Comparison of ENCODE assay signal across 20 cellular contexts in the genomic region with DNA sequence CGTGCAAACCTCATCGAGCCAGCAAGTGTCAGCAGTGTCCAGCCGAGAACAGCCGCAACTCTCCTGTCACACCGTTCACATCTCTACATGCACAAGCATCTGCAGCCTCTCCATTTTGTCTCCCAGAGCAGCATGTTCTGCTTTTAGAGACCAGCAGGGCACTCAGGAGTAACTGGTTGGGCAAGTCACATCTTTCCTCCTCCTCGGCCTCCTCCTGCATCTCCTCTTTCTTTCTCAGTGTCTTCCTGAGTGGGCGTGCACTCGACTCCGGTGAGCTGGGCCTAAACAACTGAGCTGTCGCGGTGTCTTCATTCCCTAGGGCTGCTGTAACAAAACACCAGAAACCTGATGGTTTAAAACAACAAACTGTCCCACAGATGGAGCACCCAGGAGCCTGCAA.
DNase-seq lines count a peak whose midpoint lies in the region; ATAC-seq, FAIRE-seq and TF ChIP-seq lines count a peak whose summit lies in the region.
"Had no signal": no experiment of that assay in that cellular context is flagged by ENCODE, and none has a peak within 500 bp of the region (broad histone marks: within the 10 kb centered on the region; RNA-seq: fewer than 3 reads in every experiment).

No MANE protein-coding gene starts in this region.

- no peak overlapping the region for H3K23ac ChIP-seq in H1 (ENCODE audit: insufficient read length)

- 92% methylated on average over 11 of the region's 11 CpGs; no CpG with 5 or more reads in 1 of the 2 experiments for WGBS in H1 (ENCODE audit: extremely low coverage in 1 of 2, insufficient coverage in 1 of 2, insufficient read length in 1 of 2, insufficient replicate concordance in 2 of 2, low coverage in 1 of 2, low lambda C conversion rate in 2 of 2, missing lambda C conversion rate in 1 of 2), 2 experiments

- TF ChIP-seq RAD21 in H1 (IDR thresholded peaks at IDR 0.05 in 1 of 2, conservative IDR thresholded peaks at IDR 0.05 in 1 of 2; ENCODE audit: low read depth in 2 of 2, low read length in 2 of 2), result no peak

- H3K14ac ChIP-seq in H1 (ENCODE audit: insufficient read length), result no peak overlapping the region

- H3K56ac ChIP-seq in H1 (replicated peaks; ENCODE audit: insufficient read length, low read depth, low read length), result no peak overlapping the region

- no peak for FAIRE-seq in H1 (lab: Jason Lieb, UNC)

- no peaks in the 10 kb centered on the region for H3K9me3 ChIP-seq in H1 (ENCODE audit: insufficient read depth in 2 of 2, low read depth in 1 of 2, low read length in 1 of 2)
- H3K9me3 ChIP-seq: Caco-2 had no signal

- H4K20me1 ChIP-seq in H1 (replicated peaks in 1 of 2; ENCODE audit: control insufficient read depth in 1 of 2, insufficient read depth in 2 of 2, low read length in 2 of 2), result no peaks in the 10 kb centered on the region

- H4K91ac ChIP-seq in H1 (replicated peaks; ENCODE audit: insufficient read length, low read length), result no peak overlapping the region

- CTCF ChIA-PET in H1 (lab: Charles Lee; ENCODE audit: partially characterized antibody), result interaction anchor here (1.0 to 1.4 kb wide), 3 partner anchors 48 to 394 kb away, joined by 3 to 4 read pairs (median 3); no protein-coding TSS in a partner anchor

- H3K9ac ChIP-seq in H1 (replicated peaks in 1 of 4; ENCODE audit: extremely low read depth in 1 of 4, low read depth in 3 of 4, low read length in 3 of 4), result no peak overlapping the region

- no peak overlapping the region for H4K8ac ChIP-seq in H1 (ENCODE audit: extremely low read depth, insufficient read depth, low read length)

- no peak overlapping the region for H2BK120ac ChIP-seq in H1 (replicated peaks; ENCODE audit: low read depth, low read length)

- no peaks in the 10 kb centered on the region for H3K27me3 ChIP-seq in H1 (replicated peaks in 1 of 4; ENCODE audit: control insufficient read depth in 3 of 4, extremely low read depth in 1 of 4, insufficient read depth in 3 of 4, low read length in 3 of 4)

- TF ChIP-seq CTCF in H1 (IDR thresholded peaks at IDR 0.05; ENCODE audit: control extremely low read depth in 1 of 3, insufficient read depth in 1 of 3, low read depth in 1 of 3, low read length in 3 of 3) (no peak), nephron progenitor cell (IDR thresholded peaks at IDR 0.05) (no peak)

- DNase-seq in NCI-H2107 (lab: John Stamatoyannopoulos, UW) (peak; percentile 8), NCI-H2107 treated with DMSO at 0.1 percent for 48 hours (lab: John Stamatoyannopoulos, UW; ENCODE audit: unreplicated experiment) (no peak), H1 (ENCODE audit: low read depth in 1 of 2, low spot score in 2 of 2) (no peak), nephron progenitor cell (peak; percentile 18), NCI-H1092 treated with DMSO at 0.1 percent for 48 hours (lab: John Stamatoyannopoulos, UW) (no peak), NCI-H345 treated with DMSO at 0.1 percent for 48 hours (lab: John Stamatoyannopoulos, UW; ENCODE audit: unreplicated experiment) (no peak)
- DNase-seq: CD4-positive, CD25-positive, alpha-beta regulatory T cell; H9; Kasumi-1; MM.1S; NCI-H1105; NCI-H1694 treated with DMSO at 0.1 percent for 48 hours; NCI-H526 treated with DMSO at 0.1 percent for 48 hours; OCI-M1; SHP77 treated with DMSO at 0.1 percent for 48 hours had no signal

- TF ChIP-seq EP300 in H1 (IDR thresholded peaks at IDR 0.05; ENCODE audit: borderline replicate concordance in 1 of 2, low read depth in 2 of 2, low read length in 2 of 2), result no peak

- no peak overlapping the region for H2BK12ac ChIP-seq in H1 (ENCODE audit: low read depth, low read length)

- no peak overlapping the region for H4K5ac ChIP-seq in H1 (ENCODE audit: insufficient read length, low read depth, low read length)

- H3K79me1 ChIP-seq in H1 (ENCODE audit: low read depth, low read length), result no peaks in the 10 kb centered on the region

- H3K4me2 ChIP-seq in H1 (ENCODE audit: insufficient read depth in 1 of 2, low read depth in 2 of 2, low read length in 2 of 2), result no peak overlapping the region

- no peak overlapping the region for H2BK5ac ChIP-seq in H1 (ENCODE audit: low read depth, low read length)

- peaks cover 53% of the 10 kb centered on the region for H3K4me1 Mint-ChIP-seq in nephron progenitor cell
- H3K4me1 Mint-ChIP-seq: B cell; CD4-positive, CD25-positive, alpha-beta regulatory T cell had no signal

- no peak overlapping the region for H3K27ac ChIP-seq in H1 (ENCODE audit: low read depth, low read length)
- H3K27ac ChIP-seq: 22Rv1 had no signal

- no peaks in the 10 kb centered on the region for H3K23me2 ChIP-seq in H1 (ENCODE audit: low read depth, low read length)

- no peaks in the 10 kb centered on the region for H3K9me3 Mint-ChIP-seq in nephron progenitor cell
- H3K9me3 Mint-ChIP-seq: CD4-positive, CD25-positive, alpha-beta regulatory T cell had no signal

- no peak for TF ChIP-seq POLR2A in H1 (IDR thresholded peaks at IDR 0.05; ENCODE audit: control extremely low read depth in 1 of 2, low read depth in 2 of 2, low read length in 2 of 2)

- H2BK15ac ChIP-seq in H1 (ENCODE audit: low read length), result no peak overlapping the region

- H3K36me3 Mint-ChIP-seq in nephron progenitor cell (ENCODE audit: low read depth), result no peaks in the 10 kb centered on the region
- H3K36me3 Mint-ChIP-seq: CD4-positive, CD25-positive, alpha-beta regulatory T cell had no signal

- peak overlapping the region; percentile 34 for H3K27ac Mint-ChIP-seq in nephron progenitor cell
- H3K27ac Mint-ChIP-seq: B cell; CD4-positive, CD25-positive, alpha-beta regulatory T cell; H9 had no signal

- H3K27me3 Mint-ChIP-seq in nephron progenitor cell (ENCODE audit: low read depth, poor library complexity), result peaks cover 18% of the 10 kb centered on the region

- H3K36me3 ChIP-seq in H1 (ENCODE audit: control insufficient read depth in 2 of 4, insufficient read depth in 4 of 4, low read length in 3 of 4), result no peaks in the 10 kb centered on the region

- H3K4ac ChIP-seq in H1 (replicated peaks; ENCODE audit: insufficient read length, low read depth, low read length), result no peak overlapping the region

- H3K18ac ChIP-seq in H1 (ENCODE audit: extremely low read depth, low read length), result no peak overlapping the region; the same call in 1 of the 2 replicates

- no peak overlapping the region for H2BK20ac ChIP-seq in H1 (ENCODE audit: low read length)

- no peak overlapping the region for H3K4me3 ChIP-seq in H1 (ENCODE audit: extremely low read depth in 1 of 4, insufficient read depth in 2 of 4, low read depth in 3 of 4, low read length in 4 of 4)

- H2AFZ ChIP-seq in H1 (ENCODE audit: low read length), result 0 out of 2 replicates have a peak overlapping the region, but pooled peaks have one; percentile 8

- POLR2A ChIA-PET in H1 (lab: Charles Lee; ENCODE audit: partially characterized antibody), result no interaction called here

- no peak overlapping the region for H2AK5ac ChIP-seq in H1 (ENCODE audit: low read depth, low read length)

- H3K79me2 ChIP-seq in H1 (ENCODE audit: control insufficient read depth in 1 of 2, insufficient read depth in 2 of 2, low read length in 2 of 2), result no peaks in the 10 kb centered on the region

- ATAC-seq in GM21381 (IDR thresholded peaks at IDR 0.05; ENCODE audit: unreplicated experiment) (no peak), HG03571 (IDR thresholded peaks at IDR 0.05; ENCODE audit: unreplicated experiment) (no peak)

- H3K4me1 ChIP-seq in H1 (replicated peaks in 1 of 4; ENCODE audit: control insufficient read depth in 3 of 4, insufficient read depth in 4 of 4, low read length in 3 of 4), result peaks cover 0 to 4% (median 1%) of the 10 kb centered on the region in 4 experiments; a peak in 2 of 7 replicates
- H3K4me1 ChIP-seq: Caco-2 had no signal

- H3K4me3 Mint-ChIP-seq in nephron progenitor cell, result peak overlapping the region; percentile 33
- H3K4me3 Mint-ChIP-seq: B cell; CD4-positive, CD25-positive, alpha-beta regulatory T cell; H9 had no signal

Comparison
In these comparisons a context has a peak if more than half of its experiments do, and no peak if none do; other contexts are left out.
1. DNase-seq: peak in NCI-H2107 (single experiment) and nephron progenitor cell (single experiment); none in NCI-H2107 treated with DMSO at 0.1 percent for 48 hours (single experiment), H1 (0 of 2), NCI-H1092 treated with DMSO at 0.1 percent for 48 hours (single experiment) and NCI-H345 treated with DMSO at 0.1 percent for 48 hours (single experiment).